8 cellular contexts compared by ENCODE assay signal in the genomic region with DNA sequence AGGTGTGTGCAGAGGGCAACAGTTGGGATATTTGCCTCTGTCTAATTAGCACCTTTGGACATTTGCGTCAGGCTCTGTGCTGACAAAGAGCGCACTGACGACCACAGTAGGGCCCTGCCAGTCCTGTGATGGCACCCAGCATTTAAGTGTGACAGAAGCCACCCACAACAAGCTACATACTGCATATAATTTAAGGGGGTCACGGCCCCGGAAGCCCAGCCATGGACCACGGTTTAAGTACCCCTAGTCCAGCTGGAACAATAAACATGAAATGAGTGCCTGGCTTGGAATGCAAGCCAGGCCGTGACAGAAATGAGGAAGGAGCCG. TPM values are rescaled to one million over a fixed set of nuclear protein-coding genes. Genes with fewer than 3 reads are reported as not detected.
DNase-seq lines count a peak whose midpoint lies in the region; ATAC-seq and TF ChIP-seq lines count a peak whose summit lies in the region.

No MANE protein-coding gene starts in this region.

- ATAC-seq in GM18868 (IDR thresholded peaks at IDR 0.05; ENCODE audit: unreplicated experiment) (peak; percentile 4), HG02970 (IDR thresholded peaks at IDR 0.05; ENCODE audit: low FRiP score, unreplicated experiment) (peak; percentile 3), activated B cell treated with CpG ODN at 0.5 μM for 24 hours (ENCODE audit: low read depth) (peak; percentile 8), Right ventricle myocardium superior (ENCODE audit: poor library complexity) (peak; percentile 8), GM21619 (IDR thresholded peaks at IDR 0.05; ENCODE audit: unreplicated experiment) (no peak)

- no peaks in the 10 kb centered on the region for H3K9me3 Mint-ChIP-seq in activated B cell treated with CpG ODN at 0.5 μM for 24 hours

- peak overlapping the region; percentile 97 for H3K27ac Mint-ChIP-seq in activated B cell treated with CpG ODN at 0.5 μM for 24 hours

- no peak for TF ChIP-seq CTCF in activated B cell treated with CpG ODN at 0.5 μM for 24 hours (IDR thresholded peaks at IDR 0.05)

- POLR2A ChIA-PET in activated B cell treated with CpG ODN at 0.5 μM for 24 hours (lab: Charles Lee), result interaction anchor here (0.5 to 3.6 kb wide), 14 partner anchors 14 to 366 kb away, joined by 3 to 22 read pairs (median 4); no protein-coding TSS in a partner anchor

- CTCF ChIA-PET in activated B cell treated with CpG ODN at 0.5 μM for 24 hours (lab: Charles Lee), result interaction anchor here (0.9 to 1.6 kb wide), 3 partner anchors 14 to 177 kb away, joined by 3 to 5 read pairs (median 5); no protein-coding TSS in a partner anchor

- H3K4me3 ChIP-seq in skeletal muscle cell (ENCODE audit: low read depth, low read length), result peak overlapping the region; percentile 78

- H3K4me1 Mint-ChIP-seq in activated B cell treated with CpG ODN at 0.5 μM for 24 hours, result peaks cover 19% of the 10 kb centered on the region

- intact Hi-C loops in activated B cell treated with CpG ODN at 0.5 μM for 24 hours (cut with micrococcal nuclease) (no loop called here), Right ventricle myocardium superior (cut with DNase I) (no loop called here)

- peak overlapping the region; percentile 93 for H3K4me3 Mint-ChIP-seq in activated B cell treated with CpG ODN at 0.5 μM for 24 hours

- peaks cover 11% of the 10 kb centered on the region for H3K36me3 Mint-ChIP-seq in activated B cell treated with CpG ODN at 0.5 μM for 24 hours (ENCODE audit: low read depth)

- H3K27me3 Mint-ChIP-seq in activated B cell treated with CpG ODN at 0.5 μM for 24 hours, result peaks cover 25% of the 10 kb centered on the region

- DNase-seq in activated B cell treated with CpG ODN at 0.5 μM for 24 hours (no peak), Right ventricle myocardium superior (no peak), skeletal muscle cell (ENCODE audit: low read depth) (no peak), dedifferentiated amniotic fluid mesenchymal stem cell (ENCODE audit: extremely low spot score) (no peak), NCI-H2029 treated with DMSO at 0.1 percent for 48 hours (lab: John Stamatoyannopoulos, UW) (no peak)

RNA-seq across cellular contexts. Expression of gene DYNC1H1, which starts 16.8 kb away (rescaled TPM):
- total RNA-seq in activated B cell treated with CpG ODN at 0.5 μM for 24 hours (208 and 236 TPM in 2 replicates), Right ventricle myocardium superior (384 TPM)
